Comparison of ENCODE assay signal across 18 cellular contexts in the genomic region with DNA sequence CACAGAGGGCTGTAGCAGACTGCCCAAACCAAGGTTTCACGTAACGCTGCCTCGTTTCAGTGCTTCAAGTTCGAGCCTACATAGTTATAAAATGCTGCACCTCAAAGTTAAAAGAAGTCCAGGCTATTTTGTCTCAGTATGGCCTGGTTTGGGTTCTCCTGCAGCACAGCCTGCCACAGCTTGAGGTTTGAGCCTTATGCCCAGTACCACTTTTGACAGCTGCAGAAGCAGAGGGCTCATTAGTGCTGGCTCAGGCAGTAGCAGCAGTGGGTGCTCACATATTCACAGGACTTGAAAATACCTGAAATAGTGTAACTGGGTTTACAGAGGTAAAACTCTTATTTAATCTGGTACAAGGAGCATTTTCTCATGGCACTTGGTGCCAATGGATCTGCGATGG. TPM values are rescaled to one million over a fixed set of nuclear protein-coding genes. Genes with fewer than 3 reads are reported as not detected.
DNase-seq lines count a peak whose midpoint lies in the region; ATAC-seq and TF ChIP-seq lines count a peak whose summit lies in the region.
"Had no signal": no experiment of that assay in that cellular context is flagged by ENCODE, and none has a peak within 500 bp of the region (broad histone marks: within the 10 kb centered on the region; RNA-seq: fewer than 3 reads in every experiment).

No MANE protein-coding gene starts in this region.

- peaks cover 90% of the 10 kb centered on the region for H3K27me3 ChIP-seq in OCI-LY3 (ENCODE audit: low read depth, low read length)

- CTCF ChIA-PET in activated naive CD4-positive, alpha-beta T cell treated with anti-CD3 and anti-CD28 coated beads, Interleukin-2, amount 10 ng/mL, durations not matched to agents 7 days and 5 days (lab: Charles Lee): no interaction called here

- H3K4me1 ChIP-seq in OCI-LY3 (ENCODE audit: low read length): peaks cover 12% of the 10 kb centered on the region

- ATAC-seq in GM18858 (IDR thresholded peaks at IDR 0.05; ENCODE audit: unreplicated experiment) (peak; percentile 36), GM21381 (IDR thresholded peaks at IDR 0.05; ENCODE audit: unreplicated experiment) (peak; percentile 21), HG02938 (IDR thresholded peaks at IDR 0.05; ENCODE audit: unreplicated experiment) (peak; percentile 35)
- ATAC-seq: naive thymus-derived CD4-positive, alpha-beta T cell; stimulated activated naive CD8-positive, alpha-beta T cell treated with anti-CD3 and anti-CD28 coated beads, Interleukin-15, amount 100 ng/mL, for 72 hours had no signal

- peaks cover 42% of the 10 kb centered on the region for H4K20me1 ChIP-seq in OCI-LY3 (ENCODE audit: insufficient read depth, low read length)

- no peak overlapping the region for H3K27ac ChIP-seq in OCI-LY3 (ENCODE audit: low read length)

- no peaks in the 10 kb centered on the region for H3K36me3 ChIP-seq in OCI-LY3 (replicated peaks; ENCODE audit: low read depth, low read length)

- H3K27ac Mint-ChIP-seq in mesothelial cell of epicardium: no peak overlapping the region
- no peak overlapping the region for H3K27ac Mint-ChIP-seq in activated naive CD4-positive, alpha-beta T cell treated with anti-CD3 and anti-CD28 coated beads, Interleukin-2, amount 10 ng/mL, durations not matched to agents 7 days and 5 days
- H3K27ac Mint-ChIP-seq: naive thymus-derived CD4-positive, alpha-beta T cell; stimulated activated naive CD8-positive, alpha-beta T cell treated with anti-CD3 and anti-CD28 coated beads, Interleukin-15, amount 100 ng/mL, for 72 hours had no signal

- H3K9me3 ChIP-seq in OCI-LY3 (ENCODE audit: insufficient read depth, low read length): no peaks in the 10 kb centered on the region

- H3K79me2 ChIP-seq in OCI-LY3 (ENCODE audit: low read length): no peaks in the 10 kb centered on the region

- DNase-seq in mesothelial cell of epicardium (ENCODE audit: low spot score in 2 of 2, unreplicated experiment in 2 of 2): no peak
- no peak for DNase-seq in foreskin melanocyte
- DNase-seq in activated naive CD4-positive, alpha-beta T cell treated with anti-CD3 and anti-CD28 coated beads, Interleukin-2, amount 10 ng/mL, durations not matched to agents 7 days and 5 days: no peak
- DNase-seq in germinal center (ENCODE audit: low spot score): no peak
- DNase-seq: activated naive CD4-positive, alpha-beta T cell treated with Interleukin-2 at 50 U/mL for 16 hours; AML-193; DMS53; naive thymus-derived CD4-positive, alpha-beta T cell; NCI-H526; stimulated activated CD4-positive, alpha-beta T cell treated with anti-CD3 and anti-CD28 coated beads, Interleukin-4, amount 100 ng/mL, for 4 hours; stimulated activated naive CD8-positive, alpha-beta T cell treated with anti-CD3 and anti-CD28 coated beads, Interleukin-15, amount 100 ng/mL, for 72 hours had no signal

- H3K36me3 Mint-ChIP-seq in mesothelial cell of epicardium: peaks cover 6% of the 10 kb centered on the region
- no peaks in the 10 kb centered on the region for H3K36me3 Mint-ChIP-seq in activated naive CD4-positive, alpha-beta T cell treated with anti-CD3 and anti-CD28 coated beads, Interleukin-2, amount 10 ng/mL, durations not matched to agents 7 days and 5 days
- H3K36me3 Mint-ChIP-seq: naive thymus-derived CD4-positive, alpha-beta T cell had no signal

- no peak overlapping the region for H3K4me3 ChIP-seq in OCI-LY3 (ENCODE audit: low read length)

- H3K4me1 Mint-ChIP-seq in mesothelial cell of epicardium: no peaks in the 10 kb centered on the region
- H3K4me1 Mint-ChIP-seq in activated naive CD4-positive, alpha-beta T cell treated with anti-CD3 and anti-CD28 coated beads, Interleukin-2, amount 10 ng/mL, durations not matched to agents 7 days and 5 days: no peaks in the 10 kb centered on the region
- H3K4me1 Mint-ChIP-seq: naive thymus-derived CD4-positive, alpha-beta T cell; stimulated activated naive CD8-positive, alpha-beta T cell treated with anti-CD3 and anti-CD28 coated beads, Interleukin-15, amount 100 ng/mL, for 72 hours had no signal

- no peaks in the 10 kb centered on the region for H3K9me3 Mint-ChIP-seq in mesothelial cell of epicardium
- no peaks in the 10 kb centered on the region for H3K9me3 Mint-ChIP-seq in activated naive CD4-positive, alpha-beta T cell treated with anti-CD3 and anti-CD28 coated beads, Interleukin-2, amount 10 ng/mL, durations not matched to agents 7 days and 5 days
- H3K9me3 Mint-ChIP-seq: naive thymus-derived CD4-positive, alpha-beta T cell; stimulated activated naive CD8-positive, alpha-beta T cell treated with anti-CD3 and anti-CD28 coated beads, Interleukin-15, amount 100 ng/mL, for 72 hours had no signal

- no peak overlapping the region for H3K4me3 Mint-ChIP-seq in mesothelial cell of epicardium
- no peak overlapping the region for H3K4me3 Mint-ChIP-seq in activated naive CD4-positive, alpha-beta T cell treated with anti-CD3 and anti-CD28 coated beads, Interleukin-2, amount 10 ng/mL, durations not matched to agents 7 days and 5 days
- H3K4me3 Mint-ChIP-seq: naive thymus-derived CD4-positive, alpha-beta T cell; stimulated activated naive CD8-positive, alpha-beta T cell treated with anti-CD3 and anti-CD28 coated beads, Interleukin-15, amount 100 ng/mL, for 72 hours had no signal

- TF ChIP-seq CTCF in OCI-LY3 (IDR thresholded peaks at IDR 0.05; ENCODE audit: low read depth, low read length) (no peak), mesothelial cell of epicardium (IDR thresholded peaks at IDR 0.05; ENCODE audit: unreplicated experiment) (no peak)

- H3K4me2 ChIP-seq in OCI-LY3 (ENCODE audit: low read length): peak overlapping the region; percentile 57

- H3K27me3 Mint-ChIP-seq in mesothelial cell of epicardium (ENCODE audit: low read depth): no peaks in the 10 kb centered on the region
- peaks cover 19% of the 10 kb centered on the region for H3K27me3 Mint-ChIP-seq in activated naive CD4-positive, alpha-beta T cell treated with anti-CD3 and anti-CD28 coated beads, Interleukin-2, amount 10 ng/mL, durations not matched to agents 7 days and 5 days

- no peak overlapping the region for H2AFZ ChIP-seq in OCI-LY3 (ENCODE audit: low read depth, low read length)

- H3K9ac ChIP-seq in OCI-LY3 (ENCODE audit: low read length): no peak overlapping the region

RNA-seq across cellular contexts. Expression of a gene that starts 15.3 kb away (rescaled TPM):
- not detected in 3 replicates for total RNA-seq in mesothelial cell of epicardium
- total RNA-seq: activated CD8-positive, alpha-beta memory T cell treated with anti-CD3 and anti-CD28 coated beads for 36 hours; bronchial epithelial cell; naive thymus-derived CD4-positive, alpha-beta T cell; renal cortical epithelial cell had no signal

RNA-seq across cellular contexts. Expression of a gene that starts 20.2 kb away (rescaled TPM):
- 3.9 to 5.1 TPM (median 4.3 TPM) in 3 replicates for total RNA-seq in mesothelial cell of epicardium

RNA-seq across cellular contexts. Expression of a gene that starts 50.6 kb away (rescaled TPM):
- not detected in 3 replicates for total RNA-seq in mesothelial cell of epicardium
- total RNA-seq: activated CD8-positive, alpha-beta memory T cell treated with anti-CD3 and anti-CD28 coated beads for 36 hours; bronchial epithelial cell; renal cortical epithelial cell had no signal
